15 cellular contexts compared by ENCODE assay signal in genomic region chr5:64144429-64145215, GRCh38. TPM values are rescaled to one million over a fixed set of nuclear protein-coding genes. Genes with fewer than 3 reads are reported as not detected.
A peak's percentile ranks its signal among the peaks of the same experiment; 100 is the strongest.
DNase-seq lines count a peak whose midpoint lies in the region; ATAC-seq and TF ChIP-seq lines count a peak whose summit lies in the region.
"Had no signal": no experiment of that assay in that cellular context is flagged by ENCODE, and none has a peak within 500 bp of the region (broad histone marks: within the 10 kb centered on the region; RNA-seq: fewer than 3 reads in every experiment).

No MANE protein-coding gene starts in this region.

- intact Hi-C loops in Right ventricle myocardium inferior (cut with DNase I) (loop anchor here (10.0 kb wide), 1 partner anchor 640 kb away; no protein-coding TSS in a partner anchor), tibial artery (cut with DNase I; ENCODE audit: low total_unique reads) (loop anchor here (5.0 kb wide), 1 partner anchor 63 kb away; no protein-coding TSS in a partner anchor)

- H3K36me3 Mint-ChIP-seq in endothelial cell (ENCODE audit: low read depth, unreplicated experiment) = no peaks in the 10 kb centered on the region
- H3K36me3 Mint-ChIP-seq: natural killer cell treated with Interleukin-12 subunit alpha and Interleukin-12 subunit beta and Interleukin-15 and Interleukin-18, amount 100 ng/mL, for 72 hours; stimulated activated naive B cell treated with anti-CD40 and anti-IgM and Interleukin-4, amounts not matched to agents 10 μg/mL and 1 μg/mL and 100 μg/mL, for 72 hours had no signal

- no peaks in the 10 kb centered on the region for H3K9me3 Mint-ChIP-seq in endothelial cell (ENCODE audit: unreplicated experiment)
- H3K9me3 Mint-ChIP-seq: activated CD8-positive, alpha-beta T cell treated with anti-CD3 and anti-CD28 coated beads for 36 hours; natural killer cell treated with Interleukin-12 subunit alpha and Interleukin-12 subunit beta and Interleukin-15 and Interleukin-18, amount 100 ng/mL, for 72 hours had no signal

- DNase-seq in Right ventricle myocardium inferior (ENCODE audit: missing footprints) = no peak
- no peak for DNase-seq in right atrium auricular region (ENCODE audit: low spot score)
- DNase-seq in choroid plexus epithelial cell (ENCODE audit: low read depth) = peak; percentile 6
- DNase-seq in iris pigment epithelial cell (ENCODE audit: low read depth) = peak; percentile 47
- no peak for DNase-seq in tibial artery
- DNase-seq in endothelial cell (ENCODE audit: low spot score) = no peak
- no peak for DNase-seq in activated CD4-positive, alpha-beta T cell treated with anti-CD3 and anti-CD28 coated beads for 48 hours
- no peak for DNase-seq in NCI-H526 (lab: John Stamatoyannopoulos, UW)
- DNase-seq: activated CD8-positive, alpha-beta T cell treated with anti-CD3 and anti-CD28 coated beads for 36 hours; effector CD4-positive, alpha-beta T cell; GF-D8; NK-92 treated with Interleukin-12 subunit alpha and Interleukin-12 subunit beta, amount 100 ng/mL, for 24 hours; right lobe of liver; stimulated activated naive B cell treated with anti-CD40 and anti-IgM and Interleukin-4, amounts not matched to agents 10 μg/mL and 1 μg/mL and 100 μg/mL, for 72 hours had no signal

- H3K27me3 ChIP-seq in right atrium auricular region (no peaks in the 10 kb centered on the region), tibial artery (no peaks in the 10 kb centered on the region)
- H3K27me3 ChIP-seq: right lobe of liver had no signal

- H3K4me1 ChIP-seq in right atrium auricular region (peaks cover 0 to 17% of the 10 kb centered on the region in 2 donors), tibial artery (peaks cover 0 to 52% (median 16%) of the 10 kb centered on the region in 4 donors)

- peak; percentile 59 for ATAC-seq in Right ventricle myocardium inferior
- ATAC-seq: activated CD8-positive, alpha-beta T cell treated with anti-CD3 and anti-CD28 coated beads for 36 hours; natural killer cell treated with Interleukin-12 subunit alpha and Interleukin-12 subunit beta and Interleukin-15 and Interleukin-18, amount 100 ng/mL, for 72 hours; right lobe of liver; stimulated activated naive B cell treated with anti-CD40 and anti-IgM and Interleukin-4, amounts not matched to agents 10 μg/mL and 1 μg/mL and 100 μg/mL, for 72 hours had no signal

- H3K27me3 Mint-ChIP-seq in endothelial cell (ENCODE audit: unreplicated experiment) = no peaks in the 10 kb centered on the region
- H3K27me3 Mint-ChIP-seq: activated CD8-positive, alpha-beta T cell treated with anti-CD3 and anti-CD28 coated beads for 36 hours; natural killer cell treated with Interleukin-12 subunit alpha and Interleukin-12 subunit beta and Interleukin-15 and Interleukin-18, amount 100 ng/mL, for 72 hours; stimulated activated naive B cell treated with anti-CD40 and anti-IgM and Interleukin-4, amounts not matched to agents 10 μg/mL and 1 μg/mL and 100 μg/mL, for 72 hours had no signal

- H3K4me3 Mint-ChIP-seq in endothelial cell (ENCODE audit: unreplicated experiment) = no peak overlapping the region
- H3K4me3 Mint-ChIP-seq: activated CD8-positive, alpha-beta T cell treated with anti-CD3 and anti-CD28 coated beads for 36 hours; natural killer cell treated with Interleukin-12 subunit alpha and Interleukin-12 subunit beta and Interleukin-15 and Interleukin-18, amount 100 ng/mL, for 72 hours; stimulated activated naive B cell treated with anti-CD40 and anti-IgM and Interleukin-4, amounts not matched to agents 10 μg/mL and 1 μg/mL and 100 μg/mL, for 72 hours had no signal

- H3K27ac ChIP-seq in right atrium auricular region (peak overlapping the region in 1 of 2 donors; percentile 34), tibial artery (peak overlapping the region; percentile 59 to 71)
- H3K27ac ChIP-seq: right lobe of liver had no signal

- no peak for TF ChIP-seq CTCF in right atrium auricular region (IDR thresholded peaks at IDR 0.05)
- TF ChIP-seq CTCF in choroid plexus epithelial cell (conservative IDR thresholded peaks at IDR 0.05; ENCODE audit: low read depth, low read length) = no peak
- no peak for TF ChIP-seq CTCF in tibial artery (IDR thresholded peaks at IDR 0.05)
- no peak for TF ChIP-seq CTCF in endothelial cell (IDR thresholded peaks at IDR 0.05; ENCODE audit: unreplicated experiment)

- H3K4me1 Mint-ChIP-seq in endothelial cell (ENCODE audit: unreplicated experiment) = no peaks in the 10 kb centered on the region
- H3K4me1 Mint-ChIP-seq: stimulated activated naive B cell treated with anti-CD40 and anti-IgM and Interleukin-4, amounts not matched to agents 10 μg/mL and 1 μg/mL and 100 μg/mL, for 72 hours had no signal

- no peak overlapping the region for H3K4me3 ChIP-seq in right atrium auricular region
- H3K4me3 ChIP-seq in choroid plexus epithelial cell (ENCODE audit: low read depth, low read length) = no peak overlapping the region
- H3K4me3 ChIP-seq in tibial artery = no peak overlapping the region
- H3K4me3 ChIP-seq: right lobe of liver had no signal

- no peak overlapping the region for H3K27ac Mint-ChIP-seq in endothelial cell (ENCODE audit: unreplicated experiment)
- H3K27ac Mint-ChIP-seq: activated CD8-positive, alpha-beta T cell treated with anti-CD3 and anti-CD28 coated beads for 36 hours; natural killer cell treated with Interleukin-12 subunit alpha and Interleukin-12 subunit beta and Interleukin-15 and Interleukin-18, amount 100 ng/mL, for 72 hours; stimulated activated naive B cell treated with anti-CD40 and anti-IgM and Interleukin-4, amounts not matched to agents 10 μg/mL and 1 μg/mL and 100 μg/mL, for 72 hours had no signal

- H3K9me3 ChIP-seq in right atrium auricular region = no peaks in the 10 kb centered on the region
- no peaks in the 10 kb centered on the region for H3K9me3 ChIP-seq in tibial artery
- H3K9me3 ChIP-seq: right lobe of liver had no signal

- no peaks in the 10 kb centered on the region for H3K36me3 ChIP-seq in right atrium auricular region
- no peaks in the 10 kb centered on the region for H3K36me3 ChIP-seq in tibial artery
- H3K36me3 ChIP-seq: right lobe of liver had no signal

RNA-seq across cellular contexts. Expression of gene RNF180, which starts 21.0 kb away (rescaled TPM):
- 11.0 TPM for total RNA-seq in Right ventricle myocardium inferior
- total RNA-seq in right atrium auricular region = 10 to 100 TPM; 17.8 to 21.1 TPM
- 7.8 TPM for total RNA-seq in endothelial cell (ENCODE audit: unreplicated experiment)
- total RNA-seq: activated CD8-positive, alpha-beta T cell treated with anti-CD3 and anti-CD28 coated beads for 36 hours; natural killer cell treated with Interleukin-12 subunit alpha and Interleukin-12 subunit beta and Interleukin-15 and Interleukin-18, amount 100 ng/mL, for 72 hours had no signal

Comparison
In these comparisons a context has a peak if more than half of its experiments do, and no peak if none do; other contexts are left out.
1. DNase-seq: peak in choroid plexus epithelial cell (single experiment) and iris pigment epithelial cell (single experiment); none in Right ventricle myocardium inferior (single experiment), right atrium auricular region (single experiment), tibial artery (0 of 2), endothelial cell (single experiment), activated CD4-positive, alpha-beta T cell treated with anti-CD3 and anti-CD28 coated beads for 48 hours (single experiment) and NCI-H526 (0 of 2).